ENCODE assay signal across 1 cellular context in the genomic region with DNA sequence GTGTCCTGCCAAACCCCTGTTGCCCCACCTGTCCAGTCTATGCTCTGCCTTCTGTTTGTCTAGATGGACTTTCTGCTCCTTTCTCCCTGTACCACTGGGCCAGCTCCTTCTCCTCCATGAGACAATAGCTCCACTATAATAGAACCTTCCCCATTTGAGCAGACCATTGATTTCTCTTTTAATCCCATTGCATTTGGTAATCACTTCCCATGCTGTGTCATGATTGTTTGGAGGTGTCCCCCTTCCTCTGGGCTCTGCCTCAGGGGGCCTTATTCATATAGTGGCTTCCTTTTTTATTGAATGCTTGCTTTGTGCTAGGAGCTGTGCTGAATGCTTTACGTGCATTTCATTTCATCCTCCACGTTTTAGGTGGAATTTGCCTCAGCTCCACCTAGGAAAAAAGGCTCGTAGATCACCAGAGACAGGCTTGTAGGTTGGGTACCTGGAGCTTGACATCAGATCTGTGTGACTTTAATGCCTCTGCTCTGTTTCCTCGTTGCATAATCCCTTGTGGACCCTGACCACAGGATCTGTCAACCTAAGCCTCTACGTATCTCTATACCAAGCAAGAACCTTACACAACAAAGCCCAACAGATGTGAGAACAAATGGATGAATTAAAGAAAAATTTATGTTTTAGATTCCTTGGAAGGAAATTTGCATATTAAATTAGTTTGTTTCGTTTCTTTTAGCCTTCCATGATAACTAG.
TF ChIP-seq lines count a peak whose summit lies in the region.

No MANE protein-coding gene starts in this region.

TF ChIP-seq in IMR-90, 13 proteins besides CTCF, POLR2A, EP300 and RAD21:
- TF ChIP-seq FOS (IDR thresholded peaks at IDR 0.05; ENCODE audit: low read depth, low read length) (no peak), MAZ (IDR thresholded peaks at IDR 0.05; ENCODE audit: borderline replicate concordance, low read depth, low read length) (no peak)
